25 cellular contexts compared by ENCODE assay signal in the genomic region with DNA sequence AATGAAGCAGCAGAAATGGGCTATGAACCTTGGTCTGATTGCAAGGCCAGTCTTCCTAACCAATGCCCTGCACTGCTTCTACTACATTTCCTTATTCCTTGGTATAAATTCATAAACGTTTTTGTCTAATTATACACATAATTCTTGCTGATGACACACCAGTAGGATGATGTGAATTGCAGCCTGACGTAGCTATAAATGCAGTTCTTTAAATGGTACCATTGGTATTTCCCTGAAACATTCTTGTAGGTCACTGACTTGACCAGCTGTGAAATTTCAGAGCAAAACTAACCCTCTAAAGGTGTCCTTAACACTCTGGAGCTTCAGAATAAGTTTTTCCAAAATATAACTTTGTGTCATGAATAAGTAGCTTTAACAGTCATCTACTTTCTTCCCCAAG. TPM values are rescaled to one million over a fixed set of nuclear protein-coding genes. Genes with fewer than 3 reads are reported as not detected.
DNase-seq lines count a peak whose midpoint lies in the region; ATAC-seq, FAIRE-seq and TF ChIP-seq lines count a peak whose summit lies in the region.
"Had no signal": no experiment of that assay in that cellular context is flagged by ENCODE, and none has a peak within 500 bp of the region (broad histone marks: within the 10 kb centered on the region; RNA-seq: fewer than 3 reads in every experiment).

No MANE protein-coding gene starts in this region.

- CTCF ChIA-PET in IMR-90 (lab: Yijun Ruan, JAX) = interaction anchor here (2.3 kb wide), 1 partner anchor 98 kb away, joined by 7 read pairs; no protein-coding TSS in a partner anchor
- CTCF ChIA-PET in OCI-LY7 (lab: Charles Lee; ENCODE audit: unreplicated experiment) = no interaction called here

- H3K4me1 ChIP-seq in IMR-90 (ENCODE audit: control insufficient read depth, insufficient read depth, low read length) = peaks cover 4% of the 10 kb centered on the region
- no peaks in the 10 kb centered on the region for H3K4me1 ChIP-seq in astrocyte (ENCODE audit: insufficient read depth, low read length)
- no peaks in the 10 kb centered on the region for H3K4me1 ChIP-seq in OCI-LY7 (ENCODE audit: insufficient read depth, low read length, poor library complexity, severe bottlenecking)
- H3K4me1 ChIP-seq: BE2C had no signal

- no peaks in the 10 kb centered on the region for H3K9me3 ChIP-seq in IMR-90 (ENCODE audit: control insufficient read depth, insufficient read depth, low read length)
- H3K9me3 ChIP-seq in astrocyte (ENCODE audit: insufficient read depth, low read depth, low read length) = no peaks in the 10 kb centered on the region
- no peaks in the 10 kb centered on the region for H3K9me3 ChIP-seq in OCI-LY7 (ENCODE audit: low read length)
- H3K9me3 ChIP-seq: A549; BE2C; BLaER1 treated with 17β-estradiol and CSF1 and Interleukin-3, amounts not matched to agents 10 nM and 100 nM had no signal

- H3K79me2 ChIP-seq in astrocyte (ENCODE audit: insufficient read depth, low read length) = no peaks in the 10 kb centered on the region
- H3K79me2 ChIP-seq in OCI-LY7 (ENCODE audit: insufficient read depth, low read depth, low read length) = no peaks in the 10 kb centered on the region

- H3K27me3 ChIP-seq in IMR-90 (ENCODE audit: control insufficient read depth, insufficient read depth, low read length) (no peaks in the 10 kb centered on the region), astrocyte (ENCODE audit: insufficient read depth, low read length) (no peaks in the 10 kb centered on the region)
- H3K27me3 ChIP-seq: BE2C; BLaER1 treated with 17β-estradiol and CSF1 and Interleukin-3, amounts not matched to agents 10 nM and 100 nM had no signal

- no peak for ATAC-seq in IMR-90 (ENCODE audit: low read depth)
- ATAC-seq: A549, GM12878, GM23338 had no signal

- H4K5ac ChIP-seq in IMR-90 (ENCODE audit: low read depth, low read length) = no peak overlapping the region

- H3K4me3 Mint-ChIP-seq in astrocyte (ENCODE audit: unreplicated experiment) = no peak overlapping the region
- H3K4me3 Mint-ChIP-seq: CD14-positive monocyte; CD4-positive, alpha-beta T cell; CD8-positive, alpha-beta memory T cell; GM23338; H9; HFFc6 had no signal

- no peaks in the 10 kb centered on the region for H3K9me3 Mint-ChIP-seq in astrocyte (ENCODE audit: unreplicated experiment)
- H3K9me3 Mint-ChIP-seq: CD14-positive monocyte; CD4-positive, alpha-beta T cell; CD8-positive, alpha-beta memory T cell; GM23338; H9; HFFc6 had no signal

- H3K9ac ChIP-seq in IMR-90 (ENCODE audit: low read depth, low read length) = no peak overlapping the region
- no peak overlapping the region for H3K9ac ChIP-seq in astrocyte (ENCODE audit: low read length)
- H3K9ac ChIP-seq: BLaER1 treated with 17β-estradiol and CSF1 and Interleukin-3, amounts not matched to agents 10 nM and 100 nM had no signal

- no peaks in the 10 kb centered on the region for H3K36me3 Mint-ChIP-seq in astrocyte (ENCODE audit: low read depth, unreplicated experiment)
- H3K36me3 Mint-ChIP-seq: CD14-positive monocyte; CD8-positive, alpha-beta memory T cell had no signal

- H2AK5ac ChIP-seq in IMR-90 (ENCODE audit: low read depth, low read length) = no peak overlapping the region

- no peak overlapping the region for H3K4me2 ChIP-seq in IMR-90 (ENCODE audit: low read depth, low read length)
- no peak overlapping the region for H3K4me2 ChIP-seq in astrocyte (ENCODE audit: low read length)
- H3K4me2 ChIP-seq in OCI-LY7 (ENCODE audit: low read length) = no peak overlapping the region
- H3K4me2 ChIP-seq: A549; BLaER1 treated with 17β-estradiol and CSF1 and Interleukin-3, amounts not matched to agents 10 nM and 100 nM; GM23338 had no signal

- no peaks in the 10 kb centered on the region for H4K20me1 ChIP-seq in IMR-90 (ENCODE audit: insufficient read depth, low read length)
- no peaks in the 10 kb centered on the region for H4K20me1 ChIP-seq in astrocyte (ENCODE audit: insufficient read depth, low read length)
- no peaks in the 10 kb centered on the region for H4K20me1 ChIP-seq in OCI-LY7 (ENCODE audit: insufficient read depth, low read length)
- H4K20me1 ChIP-seq: BLaER1 treated with 17β-estradiol and CSF1 and Interleukin-3, amounts not matched to agents 10 nM and 100 nM had no signal

- intact Hi-C loops in IMR-90 (cut with micrococcal nuclease) (no loop called here), OCI-LY7 (cut with micrococcal nuclease; ENCODE audit: unreplicated experiment) (no loop called here)

- H3K4ac ChIP-seq in IMR-90 (ENCODE audit: low read depth, low read length) = no peak overlapping the region

- H2AFZ ChIP-seq in IMR-90 (replicated peaks; ENCODE audit: low read length, poor library complexity) (no peak overlapping the region), astrocyte (ENCODE audit: low read depth, low read length) (no peak overlapping the region), OCI-LY7 (ENCODE audit: low read length) (no peak overlapping the region)
- H2AFZ ChIP-seq: GM23338 had no signal

- no peaks in the 10 kb centered on the region for H3K79me1 ChIP-seq in IMR-90 (ENCODE audit: low read depth in 1 of 2, low read length in 2 of 2)

- POLR2A ChIA-PET in IMR-90 (lab: Charles Lee; ENCODE audit: unreplicated experiment) (no interaction called here), OCI-LY7 (lab: Charles Lee) (no interaction called here)

- no peak overlapping the region for H3K14ac ChIP-seq in IMR-90 (replicated peaks; ENCODE audit: low read depth, low read length)

- no peak overlapping the region; the same call in 2 of the 3 replicates for H2BK15ac ChIP-seq in IMR-90 (ENCODE audit: low read depth, low read length)

- no CpG with 5 or more reads among the region's 2 CpGs for WGBS in IMR-90 (ENCODE audit: extremely low coverage in 2 of 2, insufficient read length in 1 of 2), 2 experiments

- no peaks in the 10 kb centered on the region for H3K27me3 Mint-ChIP-seq in astrocyte (ENCODE audit: low read depth, unreplicated experiment)

- no peak overlapping the region for H2BK5ac ChIP-seq in IMR-90 (ENCODE audit: low read depth, low read length, poor library complexity, severe bottlenecking)

- H4K8ac ChIP-seq in IMR-90 (ENCODE audit: low read depth in 2 of 2, low read length in 2 of 2) = no peak overlapping the region

- H3K36me3 ChIP-seq in IMR-90 (ENCODE audit: control insufficient read depth, insufficient read depth, low read length) = no peaks in the 10 kb centered on the region
- H3K36me3 ChIP-seq in astrocyte (ENCODE audit: insufficient read depth, low read length) = no peaks in the 10 kb centered on the region
- H3K36me3 ChIP-seq in OCI-LY7 (ENCODE audit: insufficient read depth, low read length) = no peaks in the 10 kb centered on the region
- H3K36me3 ChIP-seq: BE2C; BLaER1 treated with 17β-estradiol and CSF1 and Interleukin-3, amounts not matched to agents 10 nM and 100 nM had no signal

- DNase-seq in HCEC 1CT = peak; percentile 68
- peak; percentile 26 for DNase-seq in IMR-90
- no peak for DNase-seq in astrocyte (ENCODE audit: low read depth)
- DNase-seq in activated CD8-positive, alpha-beta memory T cell treated with anti-CD3 and anti-CD28 coated beads, Interleukin-2, amount 50 U/mL, for 4 hours = no peak
- no peak for DNase-seq in hypothalamus (lab: John Stamatoyannopoulos, UW)
- no peak for DNase-seq in OCI-LY7 (ENCODE audit: low spot score)
- DNase-seq: 8988T; ACHN; AML-193; BE2C; CD4-positive, alpha-beta T cell; CD8-positive, alpha-beta memory T cell; DMS 273 treated with DMSO at 0.1 percent for 48 hours; DMS79; EL; GDM1; H9; HFFc6 had no signal

- no peak for TF ChIP-seq RAD21 in IMR-90 (IDR thresholded peaks at IDR 0.05; ENCODE audit: low read length)

- no peak overlapping the region; the same call in 1 of the 2 replicates for H4K91ac ChIP-seq in IMR-90 (ENCODE audit: insufficient read depth, low read depth, low read length)

- no peak overlapping the region for H3K56ac ChIP-seq in IMR-90 (ENCODE audit: extremely low read depth, insufficient read depth, low read length)

- H3K27ac ChIP-seq in IMR-90 (ENCODE audit: insufficient read depth, low read length) = no peak overlapping the region
- H3K27ac ChIP-seq in astrocyte (ENCODE audit: low read depth, low read length) = no peak overlapping the region
- H3K27ac ChIP-seq in OCI-LY7 (ENCODE audit: low read depth, low read length, poor library complexity, severe bottlenecking) = no peak overlapping the region
- H3K27ac ChIP-seq: A549; BLaER1 treated with 17β-estradiol and CSF1 and Interleukin-3, amounts not matched to agents 10 nM and 100 nM had no signal

- dilution Hi-C loops in IMR-90 (cut with HindIII; ENCODE audit: low sequenced_read_pairs, unreplicated experiment) = no loop called here

- H2BK20ac ChIP-seq in IMR-90 (ENCODE audit: low read depth, low read length) = no peak overlapping the region

- no peak overlapping the region for H2AK9ac ChIP-seq in IMR-90 (replicated peaks; ENCODE audit: low read depth, low read length, poor library complexity)

- no peak overlapping the region; the same call in 1 of the 2 replicates for H2BK120ac ChIP-seq in IMR-90 (ENCODE audit: low read depth, low read length)

- no peak for TF ChIP-seq CTCF in IMR-90 (conservative IDR thresholded peaks at IDR 0.05; ENCODE audit: low read depth, low read length)
- no peak for TF ChIP-seq CTCF in astrocyte (IDR thresholded peaks at IDR 0.05; ENCODE audit: insufficient read depth, low read depth, low read length)
- TF ChIP-seq CTCF in OCI-LY7 (conservative IDR thresholded peaks at IDR 0.05; ENCODE audit: low read length) = no peak

- BruUV-seq in IMR-90 (replicated peaks; lab: Mats Ljungman, UMichigan) (no TSS peak), OCI-LY7 (replicated peaks; lab: Mats Ljungman, UMichigan) (no TSS peak)

- H3K9me2 ChIP-seq in OCI-LY7 (ENCODE audit: insufficient read depth, low read length) = no peaks in the 10 kb centered on the region

- TF ChIP-seq POLR2A in IMR-90 (IDR thresholded peaks at IDR 0.05; ENCODE audit: low read depth, low read length) = no peak

- peaks cover 12% of the 10 kb centered on the region for H3K4me1 Mint-ChIP-seq in astrocyte (ENCODE audit: low read depth, unreplicated experiment)
- H3K4me1 Mint-ChIP-seq: CD8-positive, alpha-beta memory T cell; GM23338 had no signal

- no peak overlapping the region for H3K27ac Mint-ChIP-seq in astrocyte (ENCODE audit: unreplicated experiment)
- H3K27ac Mint-ChIP-seq: CD14-positive monocyte; CD4-positive, alpha-beta T cell; CD8-positive, alpha-beta memory T cell; GM23338; H9; HFFc6 had no signal

- H3K9me1 ChIP-seq in IMR-90 (ENCODE audit: insufficient read depth, low read length) = peaks cover 10% of the 10 kb centered on the region

- H3K4me3 ChIP-seq in IMR-90 (ENCODE audit: insufficient read depth, low read depth, low read length) = no peak overlapping the region
- H3K4me3 ChIP-seq in astrocyte (ENCODE audit: insufficient read depth, low read depth, low read length) = no peak overlapping the region
- no peak overlapping the region for H3K4me3 ChIP-seq in OCI-LY7 (ENCODE audit: low read depth, low read length, poor library complexity, severe bottlenecking)
- H3K4me3 ChIP-seq: A549; BLaER1 treated with 17β-estradiol and CSF1 and Interleukin-3, amounts not matched to agents 10 nM and 100 nM; GM12878; GM23338 had no signal

- no peak overlapping the region for H3K18ac ChIP-seq in IMR-90 (ENCODE audit: low read depth, low read length)

- H3K23ac ChIP-seq in IMR-90 (ENCODE audit: low read depth, low read length) = no peak overlapping the region

- in situ Hi-C loops in IMR-90 (cut with MboI; ENCODE audit: low sequenced_read_pairs) = no loop called here

- peak; percentile 26 for FAIRE-seq in astrocyte (lab: Jason Lieb, UNC)
- FAIRE-seq: A549, D721Med, GM12878, GM19239 had no signal

RNA-seq across cellular contexts. Expression of a gene that starts 50.8 kb away (rescaled TPM):
- total RNA-seq in IMR-90 (2012; rRNA removed) (18.1 and 21.7 TPM in 2 replicates), astrocyte (42.9 and 44.7 TPM in 2 replicates), OCI-LY7 (2022) (0.17 and 0.36 TPM in 2 replicates)
- polyA plus RNA-seq in IMR-90 (2012; rRNA removed) = 3.9 and 5.2 TPM in 2 replicates
- 1.2 and 1.7 TPM in 2 replicates for polyA plus RNA-seq in IMR-90 (2012; cell fraction: cytosol; rRNA removed)
- 0.24 and 1.7 TPM in 2 replicates for polyA plus RNA-seq in IMR-90 (2012; cell fraction: nucleus; rRNA removed; ENCODE audit: low replicate concordance)
- total RNA-seq in OCI-LY7 (2014; rRNA removed; shearing (Covaris generic)) = 0.57 and 0.77 TPM in 2 replicates

Comparison
In these comparisons a context has a peak if more than half of its experiments do, and no peak if none do; other contexts are left out.
1. DNase-seq: peak in HCEC 1CT (single experiment) and IMR-90 (single experiment); none in astrocyte (single experiment), activated CD8-positive, alpha-beta memory T cell treated with anti-CD3 and anti-CD28 coated beads, Interleukin-2, amount 50 U/mL, for 4 hours (single experiment), hypothalamus (0 of 51) and OCI-LY7 (single experiment).
2. RNA of a gene that starts 50.8 kb away (total RNA-seq): 42.9 to 44.7 TPM in astrocyte and 18.1 to 21.7 TPM in IMR-90; 0.17 to 0.77 TPM in OCI-LY7; every median in the first group is over 10 times any median in the second.